Comparison of ENCODE assay signal across 18 cellular contexts in genomic region chr19:44872661-44873060, GRCh38. TPM values are rescaled to one million over a fixed set of nuclear protein-coding genes. Genes with fewer than 3 reads are reported as not detected.
DNase-seq lines count a peak whose midpoint lies in the region; ATAC-seq, FAIRE-seq and TF ChIP-seq lines count a peak whose summit lies in the region.
"Had no signal": no experiment of that assay in that cellular context is flagged by ENCODE, and none has a peak within 500 bp of the region (broad histone marks: within the 10 kb centered on the region; RNA-seq: fewer than 3 reads in every experiment).

No MANE protein-coding gene starts in this region.

- peaks cover 68 to 93% (median 80%) of the 10 kb centered on the region in 11 experiments for H3K36me3 ChIP-seq in BLaER1 treated with 17β-estradiol and CSF1 and Interleukin-3, amounts not matched to agents 10 nM and 100 nM
- peaks cover 5 to 59% of the 10 kb centered on the region in 2 donors for H3K36me3 ChIP-seq in psoas muscle (ENCODE audit: insufficient read depth in 1 of 2, low read depth in 1 of 2)
- peaks cover 29% of the 10 kb centered on the region for H3K36me3 ChIP-seq in mesendoderm (ENCODE audit: control insufficient read depth, insufficient read depth, low read length)

- intact Hi-C loops in psoas muscle (cut with DNase I) = no loop called here

- H3K18ac ChIP-seq in mesendoderm (ENCODE audit: low read length) = no peak overlapping the region

- peaks cover 33 to 77% (median 58%) of the 10 kb centered on the region in 10 experiments for H3K4me1 ChIP-seq in BLaER1 treated with 17β-estradiol and CSF1 and Interleukin-3, amounts not matched to agents 10 nM and 100 nM
- H3K4me1 ChIP-seq in psoas muscle = no peaks in the 10 kb centered on the region
- H3K4me1 ChIP-seq in mesendoderm (ENCODE audit: control insufficient read depth, low read depth, low read length) = no peaks in the 10 kb centered on the region
- H3K4me1 ChIP-seq: A549 had no signal

- no peaks in the 10 kb centered on the region for H3K27me3 ChIP-seq in BLaER1 treated with 17β-estradiol and CSF1 and Interleukin-3, amounts not matched to agents 10 nM and 100 nM
- no peaks in the 10 kb centered on the region for H3K27me3 ChIP-seq in psoas muscle (ENCODE audit: insufficient read depth in 3 of 3, low read length in 2 of 3)
- no peaks in the 10 kb centered on the region for H3K27me3 ChIP-seq in mesendoderm (ENCODE audit: insufficient read depth, low read length, poor library complexity)

- no peak overlapping the region for H2BK5ac ChIP-seq in mesendoderm (ENCODE audit: low read length)

- no peak for ATAC-seq in psoas muscle
- ATAC-seq in stimulated activated naive CD8-positive, alpha-beta T cell treated with anti-CD3 and anti-CD28 coated beads, Interleukin-15, Interleukin-2, amounts not matched to agents 100 U/mL and 50 U/mL, for 24 hours = no peak
- ATAC-seq: A549; CD8-positive, alpha-beta T cell; GM12878; GM23338 had no signal

- TF ChIP-seq CTCF in endothelial cell (IDR thresholded peaks at IDR 0.05; ENCODE audit: unreplicated experiment) (no peak), psoas muscle (IDR thresholded peaks at IDR 0.05) (no peak)

- peak overlapping the region in 7 of 11 experiments; percentile 3 to 53 (median 34); a peak in 7 of 22 replicates for H3K4me2 ChIP-seq in BLaER1 treated with 17β-estradiol and CSF1 and Interleukin-3, amounts not matched to agents 10 nM and 100 nM
- no peak overlapping the region for H3K4me2 ChIP-seq in mesendoderm (ENCODE audit: low read length)
- H3K4me2 ChIP-seq: A549, GM23338 had no signal

- no peak overlapping the region; a peak in 2 of 22 replicates for H3K27ac ChIP-seq in BLaER1 treated with 17β-estradiol and CSF1 and Interleukin-3, amounts not matched to agents 10 nM and 100 nM
- H3K27ac ChIP-seq in psoas muscle (peak overlapping the region; percentile 21), mesendoderm (ENCODE audit: low read depth, low read length) (no peak overlapping the region)
- H3K27ac ChIP-seq: A549 had no signal

- no peak overlapping the region for H4K8ac ChIP-seq in mesendoderm (ENCODE audit: low read depth, low read length)

- no peak overlapping the region for H3K4ac ChIP-seq in mesendoderm (ENCODE audit: low read depth, low read length)

- no peak overlapping the region for H3K23ac ChIP-seq in mesendoderm (ENCODE audit: low read length)

- H3K9ac ChIP-seq in BLaER1 treated with 17β-estradiol and CSF1 and Interleukin-3, amounts not matched to agents 10 nM and 100 nM = no peak overlapping the region
- no peak overlapping the region for H3K9ac ChIP-seq in mesendoderm (ENCODE audit: low read length)

- H3K9me3 Mint-ChIP-seq in endothelial cell (ENCODE audit: unreplicated experiment) = no peaks in the 10 kb centered on the region
- H3K9me3 Mint-ChIP-seq: CD8-positive, alpha-beta T cell; GM23338 had no signal

- peak overlapping the region; percentile 76 for H3K4me3 Mint-ChIP-seq in endothelial cell (ENCODE audit: unreplicated experiment)
- H3K4me3 Mint-ChIP-seq: CD8-positive, alpha-beta T cell; GM23338 had no signal

- H2BK15ac ChIP-seq in mesendoderm (replicated peaks; ENCODE audit: low read depth) = no peak overlapping the region

- peaks cover 58% of the 10 kb centered on the region for H3K4me1 Mint-ChIP-seq in endothelial cell (ENCODE audit: unreplicated experiment)

- H3K36me3 Mint-ChIP-seq in endothelial cell (ENCODE audit: low read depth, unreplicated experiment) = peaks cover 63% of the 10 kb centered on the region
- H3K36me3 Mint-ChIP-seq: CD8-positive, alpha-beta T cell had no signal

- H4K5ac ChIP-seq in mesendoderm (ENCODE audit: low read length) = no peak overlapping the region

- no peak overlapping the region for H3K56ac ChIP-seq in mesendoderm (ENCODE audit: low read length)

- no peak overlapping the region for H2AK5ac ChIP-seq in mesendoderm (ENCODE audit: low read length)

- peaks cover 24% of the 10 kb centered on the region for H3K27me3 Mint-ChIP-seq in endothelial cell (ENCODE audit: unreplicated experiment)

- 86 to 87% (median 87%) methylated on average over 4 of the region's 4 CpGs for WGBS in psoas muscle, 3 donors
- WGBS in mesendoderm (ENCODE audit: extremely low coverage, insufficient coverage, low lambda C conversion rate) = no CpG with 5 or more reads among the region's 4 CpGs

- no peaks in the 10 kb centered on the region for H3K79me2 ChIP-seq in mesendoderm (ENCODE audit: control insufficient read depth, insufficient read depth, low read length)

- no peak overlapping the region for H2BK120ac ChIP-seq in mesendoderm (ENCODE audit: low read depth, low read length)

- DNase-seq in endothelial cell (ENCODE audit: low spot score) = no peak
- no peak for DNase-seq in psoas muscle
- DNase-seq in NCI-H1417 treated with DMSO at 0.1 percent for 48 hours (lab: John Stamatoyannopoulos, UW) = no peak
- DNase-seq in stimulated activated naive CD8-positive, alpha-beta T cell treated with anti-CD3 and anti-CD28 coated beads, Interleukin-15, Interleukin-2, amounts not matched to agents 100 U/mL and 50 U/mL, for 24 hours = no peak
- no peak for DNase-seq in mesendoderm
- no peak for DNase-seq in stimulated activated CD4-positive, alpha-beta T cell treated with anti-CD3 and anti-CD28 coated beads, Interleukin-1b, Interleukin-23, amount 100 ng/mL, for 48 hours
- DNase-seq: AML-193; Calu3; CD8-positive, alpha-beta T cell; DMS79 treated with DMSO at 0.1 percent for 48 hours; HCEC 1CT; KG1 had no signal

- H3K9me3 ChIP-seq in BLaER1 treated with 17β-estradiol and CSF1 and Interleukin-3, amounts not matched to agents 10 nM and 100 nM (replicated peaks in 1 of 11) = peaks cover 0 to 5% (median 0%) of the 10 kb centered on the region in 11 experiments; a peak in 2 of 22 replicates
- no peaks in the 10 kb centered on the region for H3K9me3 ChIP-seq in psoas muscle
- H3K9me3 ChIP-seq: A549 had no signal

- H3K4me3 ChIP-seq in BLaER1 treated with 17β-estradiol and CSF1 and Interleukin-3, amounts not matched to agents 10 nM and 100 nM = no peak overlapping the region
- H3K4me3 ChIP-seq in psoas muscle (no peak overlapping the region), mesendoderm (ENCODE audit: low read length) (no peak overlapping the region)
- H3K4me3 ChIP-seq: A549, GM12878, GM23338 had no signal

- peaks cover 3% of the 10 kb centered on the region for H3K79me1 ChIP-seq in mesendoderm (ENCODE audit: low read length)

- peak; percentile 26 for FAIRE-seq in TTC549 (lab: Jason Lieb, UNC)
- FAIRE-seq: A549, GM12878, H54 had no signal

- H4K20me1 ChIP-seq in BLaER1 treated with 17β-estradiol and CSF1 and Interleukin-3, amounts not matched to agents 10 nM and 100 nM = peaks cover 0 to 59% (median 3%) of the 10 kb centered on the region in 11 experiments; a peak in 11 of 22 replicates

- peak overlapping the region; percentile 75 for H3K27ac Mint-ChIP-seq in endothelial cell (ENCODE audit: unreplicated experiment)
- H3K27ac Mint-ChIP-seq: CD8-positive, alpha-beta T cell; GM23338 had no signal

RNA-seq across cellular contexts. Expression of gene TOMM40, which starts 18.4 kb away (rescaled TPM):
- total RNA-seq in endothelial cell (ENCODE audit: unreplicated experiment) (60.5 TPM), psoas muscle (100 to 1,000 TPM in 1 of 4 donors, 10 to 100 TPM in 3; 42.3 to 111 (median 71.4) TPM)
- polyA plus RNA-seq in psoas muscle = 100 to 1,000 TPM in 1 of 3 donors, 10 to 100 TPM in 2; 67.6 to 330 (median 69.7) TPM
- polyA plus RNA-seq in mesendoderm (2013, experiment 1 of 2) = 167 TPM
- polyA plus RNA-seq in mesendoderm (2013, experiment 2 of 2) = 165 TPM

RNA-seq across cellular contexts. Expression of gene NECTIN2, which starts 26.6 kb away (rescaled TPM):
- total RNA-seq in endothelial cell (ENCODE audit: unreplicated experiment) (342 TPM), psoas muscle (10 to 100 TPM; 17.5 to 32.9 (median 24.1) TPM)
- polyA plus RNA-seq in psoas muscle = 10 to 100 TPM in 2 of 3 donors, 1 to 10 TPM in 1; 9.0 to 18.1 (median 11.2) TPM
- 190 TPM for polyA plus RNA-seq in mesendoderm (2013, experiment 1 of 2)
- 188 TPM for polyA plus RNA-seq in mesendoderm (2013, experiment 2 of 2)

RNA-seq across cellular contexts. Expression of gene APOE, which starts 32.9 kb away (rescaled TPM):
- total RNA-seq in endothelial cell (ENCODE audit: unreplicated experiment) (258 TPM), psoas muscle (10 to 100 TPM in 3 of 4 donors, 1 to 10 TPM in 1; 7.1 to 19.0 (median 11.9) TPM)
- 10 to 100 TPM in 1 of 3 donors, 1 to 10 TPM in 2; 4.9 to 17.8 (median 6.8) TPM for polyA plus RNA-seq in psoas muscle
- polyA plus RNA-seq in mesendoderm (2013, experiment 1 of 2) = 299 TPM
- polyA plus RNA-seq in mesendoderm (2013, experiment 2 of 2) = 297 TPM

RNA-seq across cellular contexts. Expression of gene APOC1, which starts 41.7 kb away (rescaled TPM):
- total RNA-seq in endothelial cell (ENCODE audit: unreplicated experiment) (44.8 TPM), psoas muscle (10 to 100 TPM in 1 of 4 donors, 1 to 10 TPM in 3; 5.7 to 16.8 (median 8.3) TPM)
- polyA plus RNA-seq in psoas muscle = 10 to 100 TPM in 1 of 3 donors, 1 to 10 TPM in 2; 1.6 to 14.4 (median 4.7) TPM
- polyA plus RNA-seq in mesendoderm (2013, experiment 1 of 2) = 435 TPM
- 437 TPM for polyA plus RNA-seq in mesendoderm (2013, experiment 2 of 2)
- total RNA-seq: CD8-positive, alpha-beta T cell had no signal

Comparison
In these comparisons a context has a peak if more than half of its experiments do, and no peak if none do; other contexts are left out.
1. RNA of gene NECTIN2, which starts 26.6 kb away (total RNA-seq): 342 TPM in endothelial cell (single experiment); 17.5 to 32.9 TPM in psoas muscle; every median in the first group is over 10 times any median in the second.
2. RNA of gene APOE, which starts 32.9 kb away (total RNA-seq): 258 TPM in endothelial cell (single experiment); 7.1 to 19.0 TPM in psoas muscle; every median in the first group is over 10 times any median in the second.